18 cellular contexts compared by ENCODE assay signal in the genomic region with DNA sequence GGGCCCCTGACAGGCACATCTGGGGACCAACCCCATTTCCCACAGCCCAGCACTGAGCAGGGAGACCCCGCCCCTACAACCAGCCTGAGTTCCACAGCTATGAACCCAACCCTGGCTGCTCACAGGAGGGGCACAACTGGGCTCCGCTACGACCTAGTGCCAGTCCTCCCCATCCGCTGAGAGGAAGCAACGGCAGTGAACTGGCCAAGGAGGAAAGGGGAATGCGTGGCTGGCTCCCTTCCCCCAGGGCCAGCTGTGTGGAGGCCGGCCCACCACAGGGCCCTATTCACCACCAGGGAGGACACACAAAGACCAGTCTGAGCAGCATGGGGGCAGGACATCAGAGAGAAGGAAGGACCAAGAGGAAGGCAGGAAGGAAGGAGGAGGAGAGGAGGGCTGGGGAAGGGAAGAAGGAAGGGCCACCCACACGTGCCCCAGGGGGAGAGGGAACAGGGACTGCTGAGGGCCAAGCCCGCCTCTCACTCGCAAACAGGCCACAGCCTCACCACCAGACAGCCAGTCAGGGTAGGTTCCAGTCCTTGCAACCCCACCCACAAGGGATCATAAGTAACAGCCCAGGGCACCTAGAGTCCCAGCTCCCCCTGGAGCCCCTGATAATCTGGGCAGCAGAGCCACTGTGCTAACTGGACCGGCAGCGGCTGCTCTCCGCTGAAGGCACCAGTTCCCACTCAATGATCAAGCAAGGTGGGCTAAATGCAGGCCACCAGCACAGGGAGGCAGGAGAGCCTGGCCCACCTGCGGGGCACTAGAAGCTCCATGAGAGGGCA.
A peak's percentile ranks its signal among the peaks of the same experiment; 100 is the strongest.
DNase-seq lines count a peak whose midpoint lies in the region; ATAC-seq lines count a peak whose summit lies in the region.
"Had no signal": no experiment of that assay in that cellular context is flagged by ENCODE, and none has a peak within 500 bp of the region (broad histone marks: within the 10 kb centered on the region; RNA-seq: fewer than 3 reads in every experiment).

No MANE protein-coding gene starts in this region.

- H3K79me2 ChIP-seq in ACC112 (ENCODE audit: control insufficient read depth, insufficient read depth, low read length, unreplicated experiment): no peaks in the 10 kb centered on the region

- no peak overlapping the region for H2AFZ ChIP-seq in ACC112 (ENCODE audit: low read length, unreplicated experiment)

- H3K9ac ChIP-seq in adipocyte (ENCODE audit: low read length): peak overlapping the region; percentile 9

- H3K4me3 ChIP-seq in ACC112 (ENCODE audit: low read depth, low read length): no peak overlapping the region
- H3K4me3 ChIP-seq in adipocyte (ENCODE audit: low read length): no peak overlapping the region
- H3K4me3 ChIP-seq: coronary artery, mucosa of descending colon, pancreas, spleen had no signal

- H3K36me3 ChIP-seq in ACC112 (ENCODE audit: insufficient read depth, low read length): peaks cover 3% of the 10 kb centered on the region
- H3K36me3 ChIP-seq in adipocyte (ENCODE audit: control insufficient read depth, insufficient read depth, low read length, severe bottlenecking): peaks cover 92% of the 10 kb centered on the region

- ATAC-seq in HG02642 (IDR thresholded peaks at IDR 0.05; ENCODE audit: poor library complexity, unreplicated experiment): no peak
- ATAC-seq: esophagus mucosa, mucosa of descending colon, pancreas, T-cell had no signal

- H3K9me3 ChIP-seq in adipocyte (ENCODE audit: control insufficient read depth, low read length): no peaks in the 10 kb centered on the region
- H3K9me3 ChIP-seq: mucosa of descending colon, pancreas, spleen had no signal

- DNase-seq in adipocyte (ENCODE audit: low read depth) (no peak), medulla oblongata (ENCODE audit: extremely low spot score) (peak; percentile 48), NCI-H2227 treated with DMSO at 0.1 percent for 48 hours (lab: John Stamatoyannopoulos, UW) (no peak)
- DNase-seq in stimulated activated CD4-positive, alpha-beta T cell treated with anti-CD3 and anti-CD28 coated beads, Interleukin-4, amount 100 ng/mL, for 4 hours: no peak
- DNase-seq: activated B cell treated with CpG ODN at 0.5 μM for 24 hours; amniotic stem cell; CD4-positive, alpha-beta memory T cell; Kasumi-1; mucosa of descending colon; NCI-H1417; pancreas; spleen; stimulated activated naive CD4-positive, alpha-beta T cell; T-cell had no signal

- H3K27ac ChIP-seq in ACC112 (ENCODE audit: low read depth, low read length): peak overlapping the region; percentile 42
- H3K27ac ChIP-seq: pancreas had no signal

- H3K4me1 ChIP-seq in ACC112 (ENCODE audit: control insufficient read depth, insufficient read depth, low read length, unreplicated experiment): peaks cover 18% of the 10 kb centered on the region
- peaks cover 19% of the 10 kb centered on the region for H3K4me1 ChIP-seq in adipocyte (ENCODE audit: control insufficient read depth, insufficient read depth, low read length)
- H3K4me1 ChIP-seq: pancreas had no signal

- no peaks in the 10 kb centered on the region for H3K27me3 ChIP-seq in ACC112 (ENCODE audit: insufficient read depth, low read length)
- H3K27me3 ChIP-seq in adipocyte (replicated peaks; ENCODE audit: control insufficient read depth, insufficient read depth, low read length): no peaks in the 10 kb centered on the region
- H3K27me3 ChIP-seq: pancreas, spleen had no signal
